In the genomic region with DNA sequence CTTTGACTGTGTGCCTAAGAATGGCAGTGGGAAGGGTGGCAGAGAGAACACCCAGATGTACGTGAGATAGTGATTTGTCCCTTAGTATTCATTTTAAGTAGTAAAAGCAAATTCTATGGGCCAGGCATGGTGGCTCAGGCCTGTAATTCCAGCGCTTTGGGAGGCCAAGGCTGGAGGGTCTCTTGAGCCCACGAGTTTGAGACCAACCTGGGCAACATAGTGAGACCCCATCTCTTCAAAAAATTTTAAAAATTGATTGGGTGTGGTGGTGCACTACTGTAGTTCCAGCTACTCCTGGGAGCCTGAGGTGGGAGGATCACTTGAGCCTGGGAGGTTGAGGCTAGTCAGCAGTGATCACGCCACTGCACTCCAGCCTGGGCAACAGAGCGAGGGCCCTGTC, we compare ENCODE assay signal across 19 cellular contexts.
A peak's percentile ranks its signal among the peaks of the same experiment; 100 is the strongest.
DNase-seq lines count a peak whose midpoint lies in the region; ATAC-seq and TF ChIP-seq lines count a peak whose summit lies in the region.
"Had no signal": no experiment of that assay in that cellular context is flagged by ENCODE, and none has a peak within 500 bp of the region (broad histone marks: within the 10 kb centered on the region; RNA-seq: fewer than 3 reads in every experiment).

No MANE protein-coding gene starts in this region.

- H3K9me3 Mint-ChIP-seq in nephron progenitor cell (no peaks in the 10 kb centered on the region), CD14-positive monocyte (no peaks in the 10 kb centered on the region)
- H3K9me3 Mint-ChIP-seq: CD8-positive, alpha-beta T cell had no signal

- ATAC-seq in left lobe of liver, result no peak
- ATAC-seq: CD8-positive, alpha-beta T cell; HepG2 had no signal

- H3K36me3 ChIP-seq in BLaER1 (peaks cover 26% of the 10 kb centered on the region), Karpas-422 (ENCODE audit: insufficient read depth, low read length) (no peaks in the 10 kb centered on the region)

- H3K27me3 Mint-ChIP-seq in nephron progenitor cell (ENCODE audit: low read depth, poor library complexity), result no peaks in the 10 kb centered on the region
- H3K27me3 Mint-ChIP-seq in CD14-positive monocyte (ENCODE audit: low read depth in 3 of 3), result peaks cover 0 to 5% (median 0%) of the 10 kb centered on the region in 3 donors

- intact Hi-C loops in dorsolateral prefrontal cortex (cut with DNase I), result no loop called here
- intact Hi-C loops in CD14-positive monocyte (cut with micrococcal nuclease), result no loop called here

- peaks cover 13% of the 10 kb centered on the region for H3K4me1 ChIP-seq in BLaER1
- H3K4me1 ChIP-seq in Karpas-422 (ENCODE audit: low read length), result peaks cover 36% of the 10 kb centered on the region
- H3K4me1 ChIP-seq: Caco-2 had no signal

- H3K4me1 Mint-ChIP-seq in nephron progenitor cell, result peaks cover 72% of the 10 kb centered on the region
- peaks cover 2% of the 10 kb centered on the region for H3K4me1 Mint-ChIP-seq in CD14-positive monocyte

- H3K9me2 ChIP-seq in Karpas-422 (replicated peaks; ENCODE audit: insufficient read depth, low read length), result no peaks in the 10 kb centered on the region

- no peak overlapping the region for H3K9ac ChIP-seq in BLaER1
- H3K9ac ChIP-seq in Karpas-422 (ENCODE audit: low read length), result no peak overlapping the region
- H3K9ac ChIP-seq: BLaER1 treated with 17β-estradiol and CSF1 and Interleukin-3, amounts not matched to agents 10 nM and 100 nM had no signal

- H2AFZ ChIP-seq in Karpas-422 (ENCODE audit: low read length), result no peak overlapping the region

- TF ChIP-seq CTCF in dorsolateral prefrontal cortex (IDR thresholded peaks at IDR 0.05 in 54 of 56, conservative IDR thresholded peaks at IDR 0.05 in 2 of 56; ENCODE audit: low read depth in 1 of 56, partially characterized antibody in 56 of 56) (no peak), nephron progenitor cell (IDR thresholded peaks at IDR 0.05) (no peak), CD14-positive monocyte (IDR thresholded peaks at IDR 0.05) (no peak)

- H3K36me3 Mint-ChIP-seq in nephron progenitor cell (ENCODE audit: low read depth) (peaks cover 38% of the 10 kb centered on the region), CD14-positive monocyte (peaks cover 22 to 23% of the 10 kb centered on the region in 2 donors)

- H3K9me3 ChIP-seq in BLaER1 (no peaks in the 10 kb centered on the region), Karpas-422 (ENCODE audit: low read length) (no peaks in the 10 kb centered on the region)
- H3K9me3 ChIP-seq: Caco-2, MG63 had no signal

- peaks cover 81% of the 10 kb centered on the region for H3K79me2 ChIP-seq in Karpas-422 (ENCODE audit: low read length)

- no peak overlapping the region for H3K27ac ChIP-seq in BLaER1
- peak overlapping the region; percentile 56 for H3K27ac ChIP-seq in Karpas-422 (ENCODE audit: low read length)
- peak overlapping the region in 30 of 59 donors; percentile 3 to 70 (median 32) for H3K27ac ChIP-seq in dorsolateral prefrontal cortex
- H3K27ac ChIP-seq: BLaER1 treated with 17β-estradiol and CSF1 and Interleukin-3, amounts not matched to agents 10 nM and 100 nM; HL-60 had no signal

- H3K27me3 ChIP-seq in BLaER1 (no peaks in the 10 kb centered on the region), Karpas-422 (ENCODE audit: low read length) (no peaks in the 10 kb centered on the region), dorsolateral prefrontal cortex (no peaks in the 10 kb centered on the region)
- H3K27me3 ChIP-seq: BLaER1 treated with 17β-estradiol and CSF1 and Interleukin-3, amounts not matched to agents 10 nM and 100 nM; MG63 had no signal

- DNase-seq in Karpas-422 (no peak), dorsolateral prefrontal cortex (no peak), nephron progenitor cell (no peak), retina (no peak), CD14-positive monocyte (ENCODE audit: low spot score) (no peak), left lobe of liver (ENCODE audit: low spot score) (no peak), NCI-H1092 treated with DMSO at 0.1 percent for 48 hours (lab: John Stamatoyannopoulos, UW) (no peak)
- DNase-seq: Caco-2; CD8-positive, alpha-beta T cell; HCEC 1CT; MG63; NCI-H2029; NCI-H446 treated with DMSO at 0.1 percent for 48 hours; RPMI8226; SHP77 treated with DMSO at 0.1 percent for 48 hours had no signal

- H3K27ac Mint-ChIP-seq in nephron progenitor cell (peak overlapping the region; percentile 96), CD14-positive monocyte (no peak overlapping the region)
- H3K27ac Mint-ChIP-seq: CD8-positive, alpha-beta T cell had no signal

- H3K4me3 Mint-ChIP-seq in nephron progenitor cell (no peak overlapping the region), CD14-positive monocyte (no peak overlapping the region)
- H3K4me3 Mint-ChIP-seq: CD8-positive, alpha-beta T cell had no signal

- H3K4me3 ChIP-seq in BLaER1, result no peak overlapping the region
- no peak overlapping the region for H3K4me3 ChIP-seq in Karpas-422 (ENCODE audit: low read length)
- H3K4me3 ChIP-seq in dorsolateral prefrontal cortex, result no peak overlapping the region
- H3K4me3 ChIP-seq: BLaER1 treated with 17β-estradiol and CSF1 and Interleukin-3, amounts not matched to agents 10 nM and 100 nM; MG63 had no signal

- H4K20me1 ChIP-seq in BLaER1 (peaks cover 42% of the 10 kb centered on the region), Karpas-422 (ENCODE audit: insufficient read depth, low read depth, low read length) (no peaks in the 10 kb centered on the region)

- H3K4me2 ChIP-seq in BLaER1 (0 out of 2 replicates have a peak overlapping the region, but pooled peaks have one; percentile 2), Karpas-422 (ENCODE audit: low read depth, low read length, poor library complexity, severe bottlenecking) (peak overlapping the region; percentile 51)
